ENCODE assay signal across 8 cellular contexts in the genomic region with DNA sequence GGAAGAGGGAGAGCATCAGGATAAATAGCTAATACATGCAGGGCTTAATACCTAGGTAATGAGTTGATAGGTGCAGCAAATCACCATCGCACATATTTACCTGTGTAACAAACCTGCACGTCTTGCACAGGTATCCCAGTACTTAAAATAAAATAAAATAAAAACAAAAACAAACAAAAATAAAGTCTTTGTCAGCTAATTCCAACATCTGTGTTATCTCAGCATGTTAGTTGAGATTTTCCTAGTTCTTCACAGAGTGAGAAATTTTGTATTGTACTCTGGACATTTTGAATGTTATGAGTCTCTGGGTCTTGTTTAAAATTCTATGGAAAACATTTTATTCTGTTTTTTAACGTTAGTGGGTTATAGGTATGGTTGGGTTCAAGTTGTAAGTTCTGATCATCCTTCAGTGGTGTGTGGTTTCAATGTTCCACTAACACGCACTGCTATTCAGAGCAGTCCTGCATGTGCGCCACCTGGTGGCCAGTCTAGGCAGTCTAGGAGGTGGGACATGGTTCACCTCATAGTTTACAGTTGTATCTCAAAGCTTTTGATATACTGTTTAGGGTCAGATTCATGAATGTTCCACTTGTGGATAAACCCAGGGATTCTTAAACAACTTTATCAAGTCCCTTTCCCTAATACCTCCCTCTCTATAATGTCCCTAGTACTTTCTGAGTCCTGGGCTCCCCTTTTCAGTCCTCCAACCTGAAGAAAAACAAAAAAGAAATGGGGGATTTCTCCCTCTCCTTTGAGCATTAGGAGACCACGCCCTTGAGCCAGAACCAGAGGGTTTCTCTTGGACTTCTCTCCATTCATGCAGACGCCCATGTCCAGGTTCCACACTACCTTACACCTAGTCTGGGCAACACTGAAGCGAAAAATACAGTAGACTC.
DNase-seq lines count a peak whose midpoint lies in the region; ATAC-seq and TF ChIP-seq lines count a peak whose summit lies in the region.

No MANE protein-coding gene starts in this region.

- peaks cover 4% of the 10 kb centered on the region for H3K9me3 Mint-ChIP-seq in Calu3 (ENCODE audit: low read depth, unreplicated experiment)
- H3K9me3 Mint-ChIP-seq in natural killer cell treated with Interleukin-12 subunit alpha and Interleukin-12 subunit beta and Interleukin-15 and Interleukin-18, amount 100 ng/mL, for 72 hours: no peaks in the 10 kb centered on the region

- no peaks in the 10 kb centered on the region for H3K9me3 ChIP-seq in OCI-LY1 (ENCODE audit: low read length)
- H3K9me3 ChIP-seq in esophagus muscularis mucosa: peaks cover 0 to 4% (median 0%) of the 10 kb centered on the region in 4 donors

- no peak overlapping the region for H2AFZ ChIP-seq in OCI-LY1 (ENCODE audit: low read length)

- no peak overlapping the region for H3K4me3 Mint-ChIP-seq in Calu3 (ENCODE audit: low read depth, unreplicated experiment)
- no peak overlapping the region for H3K4me3 Mint-ChIP-seq in natural killer cell treated with Interleukin-12 subunit alpha and Interleukin-12 subunit beta and Interleukin-15 and Interleukin-18, amount 100 ng/mL, for 72 hours

- no TSS peak for BruUV-seq in Calu3 (replicated peaks; lab: Mats Ljungman, UMichigan)

- H3K4me1 ChIP-seq in OCI-LY1 (ENCODE audit: insufficient read depth, low read length, severe bottlenecking) (no peaks in the 10 kb centered on the region), esophagus muscularis mucosa (no peaks in the 10 kb centered on the region)

- CTCF ChIA-PET in Calu3 (lab: Charles Lee): interaction anchor here (0.5 to 1.1 kb wide), 2 partner anchors 212 to 607 kb away, joined by 4 to 6 read pairs; no protein-coding TSS in a partner anchor

- H4K20me1 ChIP-seq in OCI-LY1 (ENCODE audit: insufficient read depth, low read length): no peaks in the 10 kb centered on the region

- H3K4me1 Mint-ChIP-seq in Calu3 (ENCODE audit: low read depth, unreplicated experiment): no peaks in the 10 kb centered on the region
- H3K4me1 Mint-ChIP-seq in natural killer cell treated with Interleukin-12 subunit alpha and Interleukin-12 subunit beta and Interleukin-15 and Interleukin-18, amount 100 ng/mL, for 72 hours (ENCODE audit: low read depth in 2 of 2): no peaks in the 10 kb centered on the region

- H3K4me2 ChIP-seq in OCI-LY1 (ENCODE audit: low read length): no peak overlapping the region

- no peaks in the 10 kb centered on the region for H3K79me2 ChIP-seq in OCI-LY1 (ENCODE audit: insufficient read depth, low read length)

- no peaks in the 10 kb centered on the region for H3K36me3 Mint-ChIP-seq in Calu3 (ENCODE audit: insufficient read depth, unreplicated experiment)
- H3K36me3 Mint-ChIP-seq in natural killer cell treated with Interleukin-12 subunit alpha and Interleukin-12 subunit beta and Interleukin-15 and Interleukin-18, amount 100 ng/mL, for 72 hours: no peaks in the 10 kb centered on the region

- no peak for TF ChIP-seq POLR2A in esophagus muscularis mucosa (IDR thresholded peaks at IDR 0.05; ENCODE audit: low read depth)

- H3K27me3 Mint-ChIP-seq in Calu3 (ENCODE audit: unreplicated experiment): no peaks in the 10 kb centered on the region
- H3K27me3 Mint-ChIP-seq in natural killer cell treated with Interleukin-12 subunit alpha and Interleukin-12 subunit beta and Interleukin-15 and Interleukin-18, amount 100 ng/mL, for 72 hours: peaks cover 22 to 54% of the 10 kb centered on the region in 2 donors

- H3K27me3 ChIP-seq in OCI-LY1 (ENCODE audit: insufficient read depth, low read length) (no peaks in the 10 kb centered on the region), esophagus muscularis mucosa (no peaks in the 10 kb centered on the region)

- WGBS in esophagus muscularis mucosa: 39% methylated on average over 8 of the region's 8 CpGs

- no peaks in the 10 kb centered on the region for H3K9me2 ChIP-seq in OCI-LY1 (ENCODE audit: low read depth, low read length)

- intact Hi-C loops in Calu3 (cut with micrococcal nuclease; ENCODE audit: unreplicated experiment) (loop anchor here (5.0 kb wide), 1 partner anchor 44 kb away; no protein-coding TSS in a partner anchor), esophagus muscularis mucosa (cut with DNase I) (loop anchor here (5.0 to 10.0 kb wide), 2 partner anchors 49 to 761 kb away; no protein-coding TSS in a partner anchor)

- DNase-seq in Calu3: peak; percentile 86
- DNase-seq in HK-2 (ENCODE audit: unreplicated experiment): peak; percentile 49
- peak; percentile 85 for DNase-seq in activated T-cell treated with anti-CD3 and anti-CD28 coated beads for 1 hour (ENCODE audit: low read depth)
- no peak for DNase-seq in esophagus muscularis mucosa (ENCODE audit: extremely low spot score)
- DNase-seq in natural killer cell treated with Interleukin-12 subunit alpha and Interleukin-12 subunit beta and Interleukin-15 and Interleukin-18, amount 100 ng/mL, for 72 hours (ENCODE audit: low spot score): peak; percentile 82
- DNase-seq in stimulated activated naive CD4-positive, alpha-beta T cell (lab: John Stamatoyannopoulos, UW): peak; percentile 23 to 67 (median 66)

- peak; percentile 88 for ATAC-seq in GM21360 (IDR thresholded peaks at IDR 0.05; ENCODE audit: unreplicated experiment)
- ATAC-seq in natural killer cell treated with Interleukin-12 subunit alpha and Interleukin-12 subunit beta and Interleukin-15 and Interleukin-18, amount 100 ng/mL, for 72 hours: peak; percentile 88 to 91

- H3F3A ChIP-seq in OCI-LY1 (ENCODE audit: insufficient read depth, low read length): no peaks in the 10 kb centered on the region

- H3K9ac ChIP-seq in OCI-LY1 (ENCODE audit: low read length): no peak overlapping the region

- H3K36me3 ChIP-seq in OCI-LY1 (ENCODE audit: insufficient read depth, low read length): no peaks in the 10 kb centered on the region
- no peaks in the 10 kb centered on the region for H3K36me3 ChIP-seq in esophagus muscularis mucosa

- TF ChIP-seq EP300 in esophagus muscularis mucosa (IDR thresholded peaks at IDR 0.05): no peak

- no peak overlapping the region for H3K27ac Mint-ChIP-seq in Calu3 (ENCODE audit: unreplicated experiment)
- H3K27ac Mint-ChIP-seq in natural killer cell treated with Interleukin-12 subunit alpha and Interleukin-12 subunit beta and Interleukin-15 and Interleukin-18, amount 100 ng/mL, for 72 hours: no peak overlapping the region

- TF ChIP-seq CTCF in Calu3 (IDR thresholded peaks at IDR 0.05; ENCODE audit: unreplicated experiment): peak; percentile 90
- peak; percentile 91 for TF ChIP-seq CTCF in OCI-LY1 (IDR thresholded peaks at IDR 0.05; ENCODE audit: low read length)
- TF ChIP-seq CTCF in esophagus muscularis mucosa (IDR thresholded peaks at IDR 0.05): peak; percentile 72 to 89 (median 87)

- H3K27ac ChIP-seq in OCI-LY1 (ENCODE audit: low read depth, low read length, poor library complexity, severe bottlenecking): no peak overlapping the region
- no peak overlapping the region for H3K27ac ChIP-seq in esophagus muscularis mucosa (replicated peaks in 1 of 4)

- H3K4me3 ChIP-seq in OCI-LY1 (ENCODE audit: low read depth, low read length, poor library complexity, severe bottlenecking): no peak overlapping the region
- H3K4me3 ChIP-seq in esophagus muscularis mucosa: no peak overlapping the region
